1 cellular context compared by ENCODE assay signal in genomic region chr22:50562523-50563409, GRCh38.
TF ChIP-seq lines count a peak whose summit lies in the region.

Gene SYCE3, minus strand, starts transcription at chr22:50562919. Its CDS starts 6,514 bp downstream, at chr22:50556405.

TF ChIP-seq in HEK293, 187 proteins besides CTCF, POLR2A, EP300 and RAD21 (continued from another document):
- TF ChIP-seq INSM2 (tag by site-specific recombination; IDR thresholded peaks at IDR 0.05) (peak; percentile 55), ZNF433 (tag by site-specific recombination; IDR thresholded peaks at IDR 0.05; ENCODE audit: low read depth) (no peak), SP3 (tag by site-specific recombination; IDR thresholded peaks at IDR 0.05) (peak; percentile 96), GLIS1 (tag by site-specific recombination; IDR thresholded peaks at IDR 0.05) (peak; percentile 87), ZNF473 (tag by site-specific recombination; IDR thresholded peaks at IDR 0.05) (no peak), PATZ1 (tag by site-specific recombination; IDR thresholded peaks at IDR 0.05) (peak; percentile 86), PBX3 (CRISPR knock-in tag; IDR thresholded peaks at IDR 0.05) (no peak), KLF16 (tag by site-specific recombination; IDR thresholded peaks at IDR 0.05) (peak; percentile 96), ZBTB17 (tag by site-specific recombination; IDR thresholded peaks at IDR 0.05) (peak; percentile 43; the same call in 1 of the 2 replicates), ZNF639 (tag by site-specific recombination; IDR thresholded peaks at IDR 0.05) (0 out of 2 replicates have a peak, but pooled peaks have one; percentile 28), PRDM10 (tag by site-specific recombination; IDR thresholded peaks at IDR 0.05) (peak; percentile 28; the same call in 1 of the 2 replicates), KLF8 (tag by site-specific recombination; IDR thresholded peaks at IDR 0.05) (peak; percentile 98), ZNF292 (tag by site-specific recombination; IDR thresholded peaks at IDR 0.05; ENCODE audit: borderline replicate concordance, low read depth) (no peak), ZNF10 (tag by site-specific recombination; IDR thresholded peaks at IDR 0.05) (no peak), ZNF692 (tag by site-specific recombination; IDR thresholded peaks at IDR 0.05) (peak; percentile 67; the same call in 1 of the 2 replicates), KLF17 (tag by site-specific recombination; IDR thresholded peaks at IDR 0.05) (peak; percentile 68; the same call in 1 of the 2 replicates), GLIS2 (tag by site-specific recombination; IDR thresholded peaks at IDR 0.05) (peak; percentile 98), ZSCAN5A (tag by site-specific recombination; IDR thresholded peaks at IDR 0.05) (no peak), MEIS1 (CRISPR knock-in tag; IDR thresholded peaks at IDR 0.05; ENCODE audit: borderline replicate concordance) (no peak), BCL11A (tag by site-specific recombination; IDR thresholded peaks at IDR 0.05; ENCODE audit: low read depth) (peak; percentile 57; the same call in 1 of the 2 replicates), ZNF544 (tag by site-specific recombination; IDR thresholded peaks at IDR 0.05) (no peak), SCRT2 (tag by site-specific recombination; IDR thresholded peaks at IDR 0.05) (peak; percentile 94), ZNF530 (tag by site-specific recombination; IDR thresholded peaks at IDR 0.05; ENCODE audit: low read depth) (no peak), ZNF449 (tag by site-specific recombination; IDR thresholded peaks at IDR 0.05) (peak; percentile 75), ZNF571 (tag by site-specific recombination; IDR thresholded peaks at IDR 0.05) (no peak), FEZF1 (tag by site-specific recombination; IDR thresholded peaks at IDR 0.05) (no peak), ZNF341 (tag by site-specific recombination; IDR thresholded peaks at IDR 0.05; ENCODE audit: low read depth) (peak; percentile 19; the same call in 1 of the 2 replicates), ZNF324 (tag by site-specific recombination; IDR thresholded peaks at IDR 0.05) (peak; percentile 61; the same call in 1 of the 2 replicates), OSR2 (tag by site-specific recombination; IDR thresholded peaks at IDR 0.05) (no peak), ZNF280C (tag by site-specific recombination; IDR thresholded peaks at IDR 0.05) (no peak), ZXDB (tag by site-specific recombination; IDR thresholded peaks at IDR 0.05) (0 out of 2 replicates have a peak, but pooled peaks have one; percentile 24), TRIM28 (IDR thresholded peaks at IDR 0.05; ENCODE audit: borderline replicate concordance, low read length) (no peak), KLF7 (tag by site-specific recombination; IDR thresholded peaks at IDR 0.05; ENCODE audit: borderline replicate concordance) (peak; percentile 80), ZNF274 (IDR thresholded peaks at IDR 0.05; ENCODE audit: low read length) (no peak), ZNF274 (tag by site-specific recombination; IDR thresholded peaks at IDR 0.05; ENCODE audit: borderline replicate concordance) (no peak), ZNF23 (tag by site-specific recombination; IDR thresholded peaks at IDR 0.05; ENCODE audit: borderline replicate concordance) (no peak)
